1 cellular context compared by ENCODE assay signal in the genomic region with DNA sequence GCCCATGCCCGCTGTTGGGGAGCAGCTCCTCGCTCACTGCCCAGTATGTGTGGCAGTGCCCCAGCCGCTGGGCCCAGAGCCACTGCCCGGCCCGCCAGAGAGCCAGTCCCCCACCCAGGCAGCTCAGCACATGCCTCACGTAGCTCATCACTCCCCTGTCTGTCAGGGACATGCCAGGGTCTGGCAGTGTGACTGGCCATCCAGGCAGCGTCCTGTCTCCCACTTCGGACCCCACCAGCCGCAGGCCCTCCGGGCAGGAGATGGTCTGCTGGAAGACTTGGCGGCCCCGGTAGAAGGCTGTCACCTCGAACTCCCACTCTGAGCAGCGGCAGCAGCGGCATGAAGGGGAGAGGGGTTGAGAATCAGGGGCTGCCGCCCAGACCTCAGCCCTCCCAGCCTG.
TF ChIP-seq lines count a peak whose summit lies in the region.

No MANE protein-coding gene starts in this region.

TF ChIP-seq in HCT116, 20 proteins besides CTCF, POLR2A, EP300 and RAD21:
- TF ChIP-seq, protein P1, sequence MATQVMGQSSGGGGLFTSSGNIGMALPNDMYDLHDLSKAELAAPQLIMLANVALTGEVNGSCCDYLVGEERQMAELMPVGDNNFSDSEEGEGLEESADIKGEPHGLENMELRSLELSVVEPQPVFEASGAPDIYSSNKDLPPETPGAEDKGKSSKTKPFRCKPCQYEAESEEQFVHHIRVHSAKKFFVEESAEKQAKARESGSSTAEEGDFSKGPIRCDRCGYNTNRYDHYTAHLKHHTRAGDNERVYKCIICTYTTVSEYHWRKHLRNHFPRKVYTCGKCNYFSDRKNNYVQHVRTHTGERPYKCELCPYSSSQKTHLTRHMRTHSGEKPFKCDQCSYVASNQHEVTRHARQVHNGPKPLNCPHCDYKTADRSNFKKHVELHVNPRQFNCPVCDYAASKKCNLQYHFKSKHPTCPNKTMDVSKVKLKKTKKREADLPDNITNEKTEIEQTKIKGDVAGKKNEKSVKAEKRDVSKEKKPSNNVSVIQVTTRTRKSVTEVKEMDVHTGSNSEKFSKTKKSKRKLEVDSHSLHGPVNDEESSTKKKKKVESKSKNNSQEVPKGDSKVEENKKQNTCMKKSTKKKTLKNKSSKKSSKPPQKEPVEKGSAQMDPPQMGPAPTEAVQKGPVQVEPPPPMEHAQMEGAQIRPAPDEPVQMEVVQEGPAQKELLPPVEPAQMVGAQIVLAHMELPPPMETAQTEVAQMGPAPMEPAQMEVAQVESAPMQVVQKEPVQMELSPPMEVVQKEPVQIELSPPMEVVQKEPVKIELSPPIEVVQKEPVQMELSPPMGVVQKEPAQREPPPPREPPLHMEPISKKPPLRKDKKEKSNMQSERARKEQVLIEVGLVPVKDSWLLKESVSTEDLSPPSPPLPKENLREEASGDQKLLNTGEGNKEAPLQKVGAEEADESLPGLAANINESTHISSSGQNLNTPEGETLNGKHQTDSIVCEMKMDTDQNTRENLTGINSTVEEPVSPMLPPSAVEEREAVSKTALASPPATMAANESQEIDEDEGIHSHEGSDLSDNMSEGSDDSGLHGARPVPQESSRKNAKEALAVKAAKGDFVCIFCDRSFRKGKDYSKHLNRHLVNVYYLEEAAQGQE (IDR thresholded peaks at IDR 0.05; ENCODE audit: low read depth) = no peak
- TF ChIP-seq, protein P2, sequence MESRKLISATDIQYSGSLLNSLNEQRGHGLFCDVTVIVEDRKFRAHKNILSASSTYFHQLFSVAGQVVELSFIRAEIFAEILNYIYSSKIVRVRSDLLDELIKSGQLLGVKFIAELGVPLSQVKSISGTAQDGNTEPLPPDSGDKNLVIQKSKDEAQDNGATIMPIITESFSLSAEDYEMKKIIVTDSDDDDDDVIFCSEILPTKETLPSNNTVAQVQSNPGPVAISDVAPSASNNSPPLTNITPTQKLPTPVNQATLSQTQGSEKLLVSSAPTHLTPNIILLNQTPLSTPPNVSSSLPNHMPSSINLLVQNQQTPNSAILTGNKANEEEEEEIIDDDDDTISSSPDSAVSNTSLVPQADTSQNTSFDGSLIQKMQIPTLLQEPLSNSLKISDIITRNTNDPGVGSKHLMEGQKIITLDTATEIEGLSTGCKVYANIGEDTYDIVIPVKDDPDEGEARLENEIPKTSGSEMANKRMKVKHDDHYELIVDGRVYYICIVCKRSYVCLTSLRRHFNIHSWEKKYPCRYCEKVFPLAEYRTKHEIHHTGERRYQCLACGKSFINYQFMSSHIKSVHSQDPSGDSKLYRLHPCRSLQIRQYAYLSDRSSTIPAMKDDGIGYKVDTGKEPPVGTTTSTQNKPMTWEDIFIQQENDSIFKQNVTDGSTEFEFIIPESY (IDR thresholded peaks at IDR 0.05; ENCODE audit: extremely low read depth, insufficient replicate concordance, low read length) = no peak
- no peak for TF ChIP-seq ZFX (IDR thresholded peaks at IDR 0.05)
- TF ChIP-seq ZNF274 (IDR thresholded peaks at IDR 0.05; ENCODE audit: low read depth, low read length) = no peak
- no peak for TF ChIP-seq SP1 (IDR thresholded peaks at IDR 0.05; ENCODE audit: low read depth)
- TF ChIP-seq YY1 (IDR thresholded peaks at IDR 0.05; ENCODE audit: extremely low read depth, insufficient replicate concordance, low read depth, low read length) = no peak
- TF ChIP-seq EZH2 (IDR thresholded peaks at IDR 0.05) = no peak
- TF ChIP-seq TCF7L2 (IDR thresholded peaks at IDR 0.05; ENCODE audit: borderline replicate concordance, extremely low read depth, insufficient read depth, insufficient read length) = no peak
- no peak for TF ChIP-seq JUND (IDR thresholded peaks at IDR 0.05)
- TF ChIP-seq FOSL1 (IDR thresholded peaks at IDR 0.05; ENCODE audit: low read depth) = no peak
- TF ChIP-seq CEBPB (IDR thresholded peaks at IDR 0.05; ENCODE audit: low read depth) = no peak
- TF ChIP-seq ELF1 (IDR thresholded peaks at IDR 0.05; ENCODE audit: borderline replicate concordance, low read depth) = no peak
- TF ChIP-seq EZH2phosphoT487 (IDR thresholded peaks at IDR 0.05; ENCODE audit: borderline replicate concordance) = no peak
- TF ChIP-seq, protein P3, sequence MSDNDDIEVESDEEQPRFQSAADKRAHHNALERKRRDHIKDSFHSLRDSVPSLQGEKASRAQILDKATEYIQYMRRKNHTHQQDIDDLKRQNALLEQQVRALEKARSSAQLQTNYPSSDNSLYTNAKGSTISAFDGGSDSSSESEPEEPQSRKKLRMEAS (IDR thresholded peaks at IDR 0.05) = no peak
- TF ChIP-seq, protein P4, sequence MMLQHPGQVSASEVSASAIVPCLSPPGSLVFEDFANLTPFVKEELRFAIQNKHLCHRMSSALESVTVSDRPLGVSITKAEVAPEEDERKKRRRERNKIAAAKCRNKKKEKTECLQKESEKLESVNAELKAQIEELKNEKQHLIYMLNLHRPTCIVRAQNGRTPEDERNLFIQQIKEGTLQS (IDR thresholded peaks at IDR 0.05) = no peak
- no peak for TF ChIP-seq CBX3 (IDR thresholded peaks at IDR 0.05; ENCODE audit: low read depth)
- TF ChIP-seq POLR2AphosphoS5 (IDR thresholded peaks at IDR 0.05; ENCODE audit: low read depth, low read length) = no peak
- no peak for TF ChIP-seq SIN3A (IDR thresholded peaks at IDR 0.05; ENCODE audit: low read depth)
- no peak for TF ChIP-seq EGR1 (IDR thresholded peaks at IDR 0.05; ENCODE audit: low read depth)
- TF ChIP-seq SRF (IDR thresholded peaks at IDR 0.05; ENCODE audit: low read depth) = no peak
